Comparison of ENCODE assay signal across 27 cellular contexts in the genomic region with DNA sequence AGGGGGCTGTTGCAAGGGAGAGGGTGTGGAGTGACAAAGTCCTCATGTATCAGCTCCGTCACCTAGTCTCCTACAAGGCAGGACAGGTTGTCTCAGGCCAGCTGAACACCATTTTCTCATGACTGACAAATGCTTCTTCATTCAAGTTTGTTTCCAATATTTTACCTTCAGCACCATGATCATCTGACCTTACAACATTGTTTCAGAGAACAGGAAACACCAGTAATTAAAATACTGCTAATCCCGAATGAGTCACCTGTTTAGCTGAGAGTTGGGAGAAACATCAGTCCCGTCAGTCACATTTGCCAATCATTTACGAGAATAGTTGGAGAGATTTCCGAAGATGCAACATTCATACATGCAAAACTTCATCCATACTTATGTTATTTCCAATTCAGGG. TPM values are rescaled to one million over a fixed set of nuclear protein-coding genes. Genes with fewer than 3 reads are reported as not detected.
"Had no signal": no experiment of that assay in that cellular context is flagged by ENCODE, and none has a peak within 500 bp of the region (broad histone marks: within the 10 kb centered on the region; RNA-seq: fewer than 3 reads in every experiment).

No MANE protein-coding gene starts in this region.

- H3K36me3 ChIP-seq: ascending aorta, Peyer's patch, SJSA1 had no signal

- H3K27ac ChIP-seq: ascending aorta, body of pancreas, Peyer's patch, SJSA1 had no signal

- H3K4me3 ChIP-seq: ascending aorta, body of pancreas, Peyer's patch, SJSA1 had no signal

- H3K9me3 ChIP-seq: ascending aorta, body of pancreas, Peyer's patch, SJSA1 had no signal

- DNase-seq: activated CD4-positive, alpha-beta T cell treated with anti-CD3 and anti-CD28 coated beads for 1 hour; activated CD4-positive, alpha-beta T cell treated with anti-CD3 and anti-CD28 coated beads, Interleukin-2, amount 10 ng/mL, durations not matched to agents 24 days and 14 days; activated CD4-positive, alpha-beta T cell treated with anti-CD3 and anti-CD28 coated beads, Interleukin-2, amount 50 U/mL, for 48 hours; activated CD8-positive, alpha-beta memory T cell treated with anti-CD3 and anti-CD28 coated beads, Interleukin-2, amount 10 ng/mL, durations not matched to agents 7 days and 5 days; activated effector memory CD4-positive, alpha-beta T cell treated with Interleukin-2 at 50 U/mL for 16 hours; activated naive CD4-positive, alpha-beta T cell; activated naive CD8-positive, alpha-beta T cell treated with anti-CD3 and anti-CD28 coated beads, Interleukin-2, amount 50 U/mL, for 24 hours; activated T-cell treated with anti-CD3 and anti-CD28 coated beads, Interleukin-2, amount 50 U/mL, for 24 hours; amniotic stem cell; body of pancreas; MM.1S; NCI-H1105; NCI-H1436; NCI-H1694 treated with DMSO at 0.1 percent for 48 hours; NCI-H2029 treated with DMSO at 0.1 percent for 48 hours; NCI-H345; NCI-H510A; NCI-H526 treated with DMSO at 0.1 percent for 48 hours; NCI-H82; OCI-M1; Peyer's patch; SHP77; T-helper 17 cell; T-helper 9 cell had no signal

- H3K4me1 ChIP-seq: ascending aorta, body of pancreas, Peyer's patch had no signal

- H3K27me3 ChIP-seq: ascending aorta, body of pancreas, Peyer's patch, SJSA1 had no signal

RNA-seq across cellular contexts. Expression of a gene that starts 25.7 kb away (rescaled TPM):
- total RNA-seq: activated CD8-positive, alpha-beta memory T cell treated with anti-CD3 and anti-CD28 coated beads, Interleukin-2, amount 10 ng/mL, durations not matched to agents 7 days and 5 days; activated T-helper 1 cell treated with anti-CD3 and anti-CD28 coated beads, Interleukin-12 subunit alpha, Interleukin-12 subunit beta, Interleukin-2, Interleukin-4 antibody, amounts not matched to agents 30 ng/mL and 10 ng/mL and 1 ng/mL, durations not matched to agents 14 hours and 24 hours and 36 hours; T-helper 17 cell had no signal
